1 cellular context compared by ENCODE assay signal in the genomic region with DNA sequence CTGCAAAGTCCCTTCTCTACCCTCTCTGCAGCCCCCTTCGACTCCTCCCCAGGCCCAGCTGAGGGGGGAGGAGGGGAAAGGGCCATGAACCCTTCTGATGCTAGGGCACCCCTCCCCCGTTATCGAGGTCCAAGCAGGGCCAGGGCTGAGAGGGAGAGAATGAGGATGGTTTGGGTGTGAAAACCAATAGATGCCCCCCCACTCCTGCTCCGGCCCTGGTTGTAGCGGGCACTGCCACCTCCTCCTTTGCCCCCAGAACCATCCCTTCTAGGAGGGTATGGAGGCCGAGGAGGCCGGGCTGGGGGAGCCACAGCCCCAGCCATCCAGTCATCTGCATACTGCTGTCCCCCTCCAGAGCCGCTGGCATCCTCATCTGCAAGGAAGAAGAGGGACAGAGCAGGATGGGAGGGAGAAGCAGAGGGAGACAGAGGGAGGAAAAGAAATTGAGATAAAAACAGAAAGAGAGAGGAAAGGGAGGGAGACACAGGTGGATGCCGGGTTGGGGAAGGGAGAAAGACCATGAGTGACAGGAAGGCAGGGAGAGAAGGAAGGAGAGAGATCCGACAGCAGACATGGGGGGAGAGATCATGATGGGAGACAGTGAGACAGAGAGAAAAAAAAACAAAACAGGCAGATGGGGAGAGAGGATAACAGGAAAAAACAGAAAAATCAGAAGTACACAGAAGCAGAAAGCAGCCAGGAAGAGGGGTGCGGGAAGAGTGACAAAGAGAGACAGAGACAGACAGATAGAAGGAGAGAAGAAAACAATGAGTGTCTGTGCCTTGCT.
TF ChIP-seq lines count a peak whose summit lies in the region.

No MANE protein-coding gene starts in this region.

TF ChIP-seq in HepG2, 621 proteins besides CTCF, POLR2A, EP300 and RAD21:
- TF ChIP-seq SATB2 (CRISPR knock-in tag; IDR thresholded peaks at IDR 0.05) (no peak), HNRNPK (IDR thresholded peaks at IDR 0.05; ENCODE audit: low read depth, low read length, poor library complexity, severe bottlenecking) (peak; percentile 59)
